ENCODE assay signal across 8 cellular contexts in the genomic region with DNA sequence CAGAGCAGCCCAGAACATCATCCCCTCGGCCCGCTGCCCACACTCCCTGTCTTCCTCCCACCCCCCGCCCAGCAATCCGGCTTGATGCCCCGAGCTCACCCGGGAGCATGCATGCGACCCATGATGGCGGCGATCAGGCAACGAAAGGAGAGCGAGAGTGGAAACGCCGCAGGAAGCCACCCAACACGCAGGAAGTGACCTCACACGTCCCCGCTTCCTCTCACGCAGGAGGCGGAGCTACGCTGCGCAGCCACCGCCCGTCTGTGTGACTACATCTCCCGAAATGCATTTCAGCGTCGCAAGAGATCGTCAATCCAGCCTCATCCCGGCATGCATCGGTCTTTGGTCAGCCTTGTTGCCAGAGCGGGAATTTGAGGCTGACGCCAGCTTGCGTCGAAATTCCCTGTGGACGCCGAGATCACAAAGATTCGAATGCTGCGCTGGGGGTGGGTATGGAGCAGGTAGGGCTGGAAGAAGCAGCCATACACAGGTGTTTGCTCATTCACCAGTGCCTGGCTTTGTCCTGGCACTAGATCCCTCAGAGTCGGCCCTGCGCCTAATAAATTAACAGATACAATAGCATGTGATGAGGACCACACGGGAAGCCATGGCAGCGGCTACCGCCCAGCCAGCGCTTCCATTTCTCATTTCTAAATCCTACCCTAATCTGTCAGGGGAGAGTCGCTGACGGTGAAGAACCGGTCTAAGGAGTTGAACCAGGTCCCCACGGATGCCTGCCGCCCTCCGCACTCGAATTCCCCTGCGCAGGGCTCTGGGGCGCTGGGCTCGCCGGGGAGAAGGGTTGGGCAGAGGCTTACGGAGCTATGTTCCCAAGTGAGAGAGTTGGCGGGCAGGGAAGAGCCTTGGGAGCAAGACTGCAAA. TPM values are rescaled to one million over a fixed set of nuclear protein-coding genes. Genes with fewer than 3 reads are reported as not detected.
DNase-seq lines count a peak whose midpoint lies in the region; ATAC-seq, FAIRE-seq and TF ChIP-seq lines count a peak whose summit lies in the region.

A gene (minus strand): TSS at position 148 of the 882 bp plus-strand sequence. CDS start 26 bp downstream, at position 122.

- peak within 1 kb of the TSS; percentile 92 to 93 for H3K27ac ChIP-seq in kidney (ENCODE audit: low read depth in 2 of 2, low read length in 2 of 2)

- H3K9me3 ChIP-seq in kidney (ENCODE audit: control insufficient read depth in 1 of 2, low read length in 2 of 2) = no peaks in the 10 kb centered on the region

- DNase-seq in AG20443 (ENCODE audit: low spot score) (peak; percentile 99), NCI-H510A (lab: John Stamatoyannopoulos, UW) (peak; percentile 91), cerebellum (ENCODE audit: low spot score) (peak; percentile 97), kidney (peak; percentile 99)
- peak; percentile 91 for DNase-seq in activated CD4-positive, alpha-beta T cell treated with anti-CD3 and anti-CD28 coated beads for 1 hour
- DNase-seq in stimulated activated CD4-positive, alpha-beta T cell treated with anti-CD3 and anti-CD28 coated beads, Interleukin-15, amount 100 ng/mL, for 24 hours = peak; percentile 95

- FAIRE-seq in kidney (lab: Jason Lieb, UNC) = peak; percentile 58

- ATAC-seq in HG03432 (IDR thresholded peaks at IDR 0.05; ENCODE audit: unreplicated experiment) = peak; percentile 96

- peaks cover 2 to 20% of the 10 kb centered on the region in 2 donors for H3K36me3 ChIP-seq in kidney (ENCODE audit: control insufficient read depth in 1 of 2, insufficient read depth in 2 of 2, low read length in 2 of 2)

- H3K4me1 ChIP-seq in kidney (ENCODE audit: control insufficient read depth in 1 of 2, insufficient read depth in 1 of 2, low read depth in 1 of 2, low read length in 2 of 2) = peaks cover 0 to 11% of the 10 kb centered on the region in 2 donors

- TF ChIP-seq CTCF in kidney (IDR thresholded peaks at IDR 0.05; ENCODE audit: borderline replicate concordance, extremely low read depth, insufficient read depth) = no peak

- intact Hi-C loops in kidney (cut with DNase I) = no loop called here

- TF ChIP-seq POLR2A in GM19099 (IDR thresholded peaks at IDR 0.05; ENCODE audit: extremely low read depth, insufficient read length, low read depth) = peak; percentile 98

- peak within 1 kb of the TSS; percentile 96 to 99 for H3K4me3 ChIP-seq in kidney (ENCODE audit: low read length in 2 of 2)

- H3K9ac ChIP-seq in kidney (ENCODE audit: low read length in 2 of 2) = peak within 1 kb of the TSS; percentile 85 to 94

RNA-seq across cellular contexts. Expression of the gene that starts here (rescaled TPM):
- total RNA-seq in cerebellum (618 TPM), kidney (735 TPM)
- polyA plus RNA-seq in kidney (ENCODE audit: insufficient read depth, low read depth, low replicate concordance) = 1,180 TPM

Comparison
In these comparisons a context has a peak if more than half of its experiments do, and no peak if none do; other contexts are left out.
1. Peak in every context shown above with its lines: DNase-seq, ATAC-seq, H3K4me3 ChIP-seq and H3K27ac ChIP-seq.